Comparison of ENCODE assay signal across 8 cellular contexts in the genomic region with DNA sequence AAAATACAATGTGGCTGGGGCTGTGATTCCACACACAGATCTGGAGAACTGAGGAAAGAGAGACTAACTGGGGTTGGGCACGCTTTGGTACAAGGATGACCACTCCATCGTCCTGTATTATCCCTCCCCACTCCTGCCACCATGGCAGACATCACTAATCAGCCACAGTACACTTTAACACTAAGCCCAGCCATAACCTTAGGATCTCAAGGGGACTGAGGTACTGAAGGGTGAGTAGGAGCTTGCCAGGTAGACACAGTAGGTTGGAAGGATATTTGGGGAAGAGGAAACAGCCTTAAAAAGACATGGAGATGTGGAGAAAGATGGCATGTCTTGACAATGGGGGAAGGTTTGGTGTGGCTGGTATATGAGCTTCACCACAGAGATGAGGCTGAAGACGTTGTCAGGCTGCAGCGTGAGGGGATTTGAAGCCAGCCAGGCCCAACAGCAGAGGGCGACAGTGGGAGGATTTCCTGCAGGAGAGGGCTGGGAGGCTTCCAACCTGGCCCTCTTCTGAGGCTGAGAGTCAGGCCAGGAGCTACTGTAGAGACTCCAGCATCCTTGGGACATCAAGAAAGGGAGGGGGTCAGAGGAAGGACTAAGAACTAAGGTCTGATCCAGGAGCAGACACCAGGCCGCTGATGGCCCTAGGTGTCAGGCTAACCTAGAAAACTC. TPM values are rescaled to one million over a fixed set of nuclear protein-coding genes. Genes with fewer than 3 reads are reported as not detected.
A peak's percentile ranks its signal among the peaks of the same experiment; 100 is the strongest.
DNase-seq lines count a peak whose midpoint lies in the region; ATAC-seq, FAIRE-seq and TF ChIP-seq lines count a peak whose summit lies in the region.

No MANE protein-coding gene starts in this region.

- TF ChIP-seq CTCF in GM12878 (IDR thresholded peaks at IDR 0.05 in 2 of 3, conservative IDR thresholded peaks at IDR 0.05 in 1 of 3; ENCODE audit: control insufficient read depth in 2 of 3, extremely low read depth in 1 of 3, insufficient read depth in 1 of 3, low read depth in 3 of 3, low read length in 3 of 3) (peak; percentile 27 to 41 (median 39); a peak in 4 of 6 replicates), right lobe of liver (IDR thresholded peaks at IDR 0.05) (peak in 3 of 4 donors; percentile 16 to 38 (median 22))

- no peak for TF ChIP-seq EP300 in GM12878 (IDR thresholded peaks at IDR 0.05; ENCODE audit: borderline replicate concordance in 1 of 2, control insufficient read depth in 1 of 2, low read depth in 2 of 2, low read length in 2 of 2)

- H3K79me2 ChIP-seq in GM12878 (ENCODE audit: control insufficient read depth, insufficient read depth, low read length) = no peaks in the 10 kb centered on the region

- H3K36me3 ChIP-seq in GM12878 (ENCODE audit: control insufficient read depth in 2 of 2, insufficient read depth in 2 of 2, low read length in 1 of 2) (no peaks in the 10 kb centered on the region), right lobe of liver (no peaks in the 10 kb centered on the region)

- 29% methylated on average over 6 of the region's 6 CpGs for WGBS in GM12878 (ENCODE audit: insufficient coverage, insufficient replicate concordance, low lambda C conversion rate, missing lambda C conversion rate)
- WGBS in right lobe of liver (ENCODE audit: insufficient coverage, low coverage, low lambda C conversion rate, missing lambda C conversion rate) = 61% methylated on average over 5 of the region's 6 CpGs

- RAD21 ChIA-PET in GM12878 (lab: Charles Lee; ENCODE audit: unreplicated experiment) = interaction anchor here (1.0 kb wide), 1 partner anchor 173 kb away, joined by 3 read pairs; no protein-coding TSS in a partner anchor

- H3K4me3 ChIP-seq in GM12878 = no peak overlapping the region
- no peak overlapping the region for H3K4me3 ChIP-seq in right lobe of liver

- CTCF ChIA-PET in HEK293T (lab: Yijun Ruan, JAX) (interaction anchor here (0.6 to 1.8 kb wide), 13 partner anchors 9 to 215 kb away, joined by 3 to 12 read pairs (median 3); no protein-coding TSS in a partner anchor), GM12878 (lab: Yijun Ruan, JAX) (interaction anchor here (0.6 to 1.7 kb wide), 6 partner anchors 16 to 253 kb away, joined by 3 to 5 read pairs (median 4); no protein-coding TSS in a partner anchor)

- SMC1A ChIA-PET in GM12878 (lab: Charles Lee; ENCODE audit: uncharacterized antibody, unreplicated experiment) = interaction anchor here (1.0 to 1.6 kb wide), 3 partner anchors 61 to 216 kb away, joined by 3 to 7 read pairs (median 5); no protein-coding TSS in a partner anchor

- H3K9me3 ChIP-seq in GM12878 (replicated peaks; ENCODE audit: control insufficient read depth, insufficient read depth, low read length) = no peaks in the 10 kb centered on the region; the same call in 2 of the 3 replicates
- H3K9me3 ChIP-seq in right lobe of liver = no peaks in the 10 kb centered on the region

- no peaks in the 10 kb centered on the region for H4K20me1 ChIP-seq in GM12878 (ENCODE audit: control insufficient read depth, insufficient read depth)

- no peak overlapping the region for H3K9ac ChIP-seq in GM12878 (ENCODE audit: control insufficient read depth, insufficient read depth, low read length)

- intact Hi-C loops in GM12878 (cut with micrococcal nuclease; ENCODE audit: unreplicated experiment) (no loop called here), right lobe of liver (cut with DNase I) (no loop called here)

- 0 out of 2 replicates have a peak, but pooled peaks have one; percentile 23 for TF ChIP-seq RAD21 in GM12878 (IDR thresholded peaks at IDR 0.05; ENCODE audit: insufficient read depth, low read depth, low read length)

- in situ Hi-C loops in Caki2 (cut with HindIII; ENCODE audit: low pct_unique_long_range_greater_than_20kb, low sequenced_read_pairs) (no loop called here), GM12878 (cut with MboI) (no loop called here)

- no TSS peak for BruUV-seq in GM12878 (replicated peaks; lab: Mats Ljungman, UMichigan)

- ATAC-seq in GM12878 (peak; percentile 31; the same call in 1 of the 3 replicates), right lobe of liver (peak in 2 of 4 donors; percentile 34 to 56), HG02588 (IDR thresholded peaks at IDR 0.05; ENCODE audit: unreplicated experiment) (no peak), HG03108 (IDR thresholded peaks at IDR 0.05; ENCODE audit: unreplicated experiment) (no peak)

- no peak overlapping the region for H3K4me2 ChIP-seq in GM12878 (ENCODE audit: control insufficient read depth, insufficient read depth)

- TF ChIP-seq POLR2A in GM12878 (IDR thresholded peaks at IDR 0.05; ENCODE audit: low read depth, low read length) (no peak), right lobe of liver (IDR thresholded peaks at IDR 0.05) (no peak)

- peaks cover 0 to 8% of the 10 kb centered on the region in 2 experiments; a peak in 2 of 4 replicates for H3K27me3 ChIP-seq in GM12878 (replicated peaks in 1 of 2; ENCODE audit: control insufficient read depth in 2 of 2, insufficient read depth in 2 of 2, low read length in 1 of 2)
- no peaks in the 10 kb centered on the region for H3K27me3 ChIP-seq in right lobe of liver

- FAIRE-seq in GM12878 (lab: Jason Lieb, UNC) = no peak

- H3K27ac ChIP-seq in GM12878 (ENCODE audit: control insufficient read depth, insufficient read depth) (no peak overlapping the region), right lobe of liver (no peak overlapping the region)

- DNase-seq in Caki2 (ENCODE audit: low read depth) (peak; percentile 18), HEK293T (ENCODE audit: extremely low spot score) (peak; percentile 73), GM12878 (ENCODE audit: low read depth, low spot score) (no peak), right lobe of liver (no peak), NOMO-1 treated with dmso at 0.1 percent for 144 hours (lab: John Stamatoyannopoulos, UW; ENCODE audit: unreplicated experiment) (no peak), NCI-H1048 (lab: John Stamatoyannopoulos, UW) (no peak)

- H2AFZ ChIP-seq in GM12878 (ENCODE audit: control insufficient read depth, low read depth, low read length) = no peak overlapping the region

- peaks cover 7% of the 10 kb centered on the region for H3K4me1 ChIP-seq in GM12878 (ENCODE audit: control insufficient read depth, insufficient read depth, low read length)
- H3K4me1 ChIP-seq in right lobe of liver = no peaks in the 10 kb centered on the region

- POLR2A ChIA-PET in HEK293T (lab: Yijun Ruan, JAX) (no interaction called here), GM12878 (lab: Charles Lee) (no interaction called here)

TF ChIP-seq in HEK293T, 16 proteins besides CTCF, POLR2A, EP300 and RAD21 (continues in another document):
- no peak for TF ChIP-seq L3MBTL2 (conservative IDR thresholded peaks at IDR 0.05)
- TF ChIP-seq ARNT (IDR thresholded peaks at IDR 0.05) = no peak
- TF ChIP-seq ELF4 (IDR thresholded peaks at IDR 0.05) = no peak
- TF ChIP-seq NFRKB (IDR thresholded peaks at IDR 0.05) = no peak
- TF ChIP-seq SP1 (IDR thresholded peaks at IDR 0.05) = no peak
- no peak for TF ChIP-seq HDGF (IDR thresholded peaks at IDR 0.05; ENCODE audit: borderline replicate concordance)
- no peak for TF ChIP-seq FOXA1 (IDR thresholded peaks at IDR 0.05)
- TF ChIP-seq TARDBP (IDR thresholded peaks at IDR 0.05) = no peak
- no peak for TF ChIP-seq LEF1 (IDR thresholded peaks at IDR 0.05; ENCODE audit: borderline replicate concordance)
- no peak for TF ChIP-seq BHLHE40 (IDR thresholded peaks at IDR 0.05; ENCODE audit: borderline replicate concordance)
- no peak for TF ChIP-seq SUZ12 (IDR thresholded peaks at IDR 0.05)

TF ChIP-seq in GM12878, 131 proteins besides CTCF, POLR2A, EP300 and RAD21:
- TF ChIP-seq SMC3 (IDR thresholded peaks at IDR 0.05; ENCODE audit: borderline replicate concordance, low read length) (peak; percentile 45; the same call in 1 of the 2 replicates), TAF1 (IDR thresholded peaks at IDR 0.05; ENCODE audit: borderline replicate concordance, low read depth, low read length) (no peak), SIX5 (IDR thresholded peaks at IDR 0.05; ENCODE audit: low read depth, low read length, severe bottlenecking) (no peak)

RNA-seq across cellular contexts. Expression of gene COL13A1, which starts 58.6 kb away (rescaled TPM):
- not detected in 2 replicates for total RNA-seq in Caki2 (2014; rRNA removed; shearing (Covaris generic); ENCODE audit: low replicate concordance)
- total RNA-seq in GM12878 (2013; cell fraction: nucleolus; rRNA removed) = not detected in 2 replicates
- total RNA-seq in GM12878 (2014; rRNA removed) (not detected in 2 replicates), GM12878 (2014; rRNA removed; fragmentation: Illumina TruSeq; extraction: Trizol) (not detected in 2 replicates), GM12878 (2021) (not detected in 2 replicates), right lobe of liver (under 1 TPM in 4 of 6 experiments, not detected in 2; 0.18 to 0.44 (median 0.30) TPM)
- polyA plus RNA-seq in GM12878 (2011; ENCODE audit: low read depth) = not detected
- polyA plus RNA-seq in GM12878 (2011; rRNA removed) (0.03 TPM in 1 of 2 replicates, not detected in the other), GM12878 (2014; fragmentation: Illumina TruSeq; extraction: Trizol) (not detected in 2 replicates), GM12878 (2014; fragmentation: Nextera tagmentation; extraction: Ambion mirVana) (under 1 TPM in 1 of 2 experiments, not detected in 1; 0.05 TPM), GM12878 (2014; rRNA removed) (0.06 TPM in 1 of 2 replicates, not detected in the other), GM12878 (2016; fragmentation: Nextera tagmentation; extraction: Ambion mirVana) (under 1 TPM in 1 of 2 experiments, not detected in 1; 0.15 TPM)
- polyA plus RNA-seq in GM12878 (2011; cell fraction: cytosol; rRNA removed) = not detected in 2 replicates
- polyA plus RNA-seq in GM12878 (2011; cell fraction: nucleus; rRNA removed) = not detected in 2 replicates
- polyA plus RNA-seq in GM12878 (2012) = 0.06 TPM in 1 of 2 replicates, not detected in the other
- polyA minus RNA-seq in GM12878 (2011; rRNA and poly(A)+ RNA removed) = 0.15 TPM in 1 of 2 replicates, not detected in the other
- polyA minus RNA-seq in GM12878 (2011; cell fraction: cytosol; rRNA and poly(A)+ RNA removed) = not detected in 2 replicates
- polyA minus RNA-seq in GM12878 (2011; cell fraction: nucleus; rRNA and poly(A)+ RNA removed) = not detected in 2 replicates

Comparison
In these comparisons a context has a peak if more than half of its experiments do, and no peak if none do; other contexts are left out.
1. DNase-seq: peak in Caki2 (single experiment) and HEK293T (single experiment); none in GM12878 (single experiment), right lobe of liver (0 of 3), NOMO-1 treated with dmso at 0.1 percent for 144 hours (single experiment) and NCI-H1048 (single experiment).